Comparison of ENCODE assay signal across 9 cellular contexts in genomic region chr2:202378661-202379338, GRCh38. TPM values are rescaled to one million over a fixed set of nuclear protein-coding genes. Genes with fewer than 3 reads are reported as not detected.
DNase-seq lines count a peak whose midpoint lies in the region; ATAC-seq, FAIRE-seq and TF ChIP-seq lines count a peak whose summit lies in the region.
"Had no signal": no experiment of that assay in that cellular context is flagged by ENCODE, and none has a peak within 500 bp of the region (broad histone marks: within the 10 kb centered on the region; RNA-seq: fewer than 3 reads in every experiment).

No MANE protein-coding gene starts in this region.

- peak overlapping the region; percentile 40; the same call in 1 of the 2 replicates for H2AFZ ChIP-seq in OCI-LY7 (ENCODE audit: low read length)

- no peak for ATAC-seq in pancreas
- no peak for ATAC-seq in HG03457 (IDR thresholded peaks at IDR 0.05; ENCODE audit: unreplicated experiment)
- ATAC-seq in HG03354 (IDR thresholded peaks at IDR 0.05; ENCODE audit: poor library complexity, severe bottlenecking, unreplicated experiment) = no peak

- 14 to 23% methylated on average over 3 of the region's 3 CpGs for WGBS in esophagus, 2 donors
- WGBS in pancreas, 2 donors = 16 to 17% methylated on average over 3 of the region's 3 CpGs

- peak overlapping the region; percentile 32 for H3K27ac ChIP-seq in OCI-LY7 (ENCODE audit: low read depth, low read length, poor library complexity, severe bottlenecking)
- H3K27ac ChIP-seq in esophagus (ENCODE audit: low read depth in 2 of 2, low read length in 1 of 2) = no peak overlapping the region
- no peak overlapping the region for H3K27ac ChIP-seq in pancreas

- peaks cover 56% of the 10 kb centered on the region; the same call in 1 of the 2 replicates for H3K79me2 ChIP-seq in OCI-LY7 (ENCODE audit: insufficient read depth, low read depth, low read length)

- CTCF ChIA-PET in OCI-LY7 (lab: Charles Lee; ENCODE audit: unreplicated experiment) = no interaction called here

- POLR2A ChIA-PET in OCI-LY7 (lab: Charles Lee) = interaction anchor here (0.6 to 1.1 kb wide), 7 partner anchors 9 to 1160 kb away, joined by 3 to 4 read pairs (median 3); no protein-coding TSS in a partner anchor

- peaks cover 4% of the 10 kb centered on the region; the same call in 1 of the 2 replicates for H4K20me1 ChIP-seq in OCI-LY7 (ENCODE audit: insufficient read depth, low read length)

- peak overlapping the region; percentile 91 for H3K4me3 ChIP-seq in OCI-LY7 (ENCODE audit: low read depth, low read length, poor library complexity, severe bottlenecking)
- H3K4me3 ChIP-seq in esophagus (ENCODE audit: low read depth in 1 of 2, low read length in 2 of 2) = peak overlapping the region; percentile 12 to 52
- H3K4me3 ChIP-seq in pancreas = peak overlapping the region in 3 of 4 donors; percentile 64 to 87 (median 75)

- H3K4me1 ChIP-seq in OCI-LY7 (ENCODE audit: insufficient read depth, low read length, poor library complexity, severe bottlenecking) (peaks cover 31% of the 10 kb centered on the region), esophagus (ENCODE audit: control insufficient read depth in 2 of 2, insufficient read depth in 2 of 2, low read length in 1 of 2) (peaks cover 0 to 4% of the 10 kb centered on the region in 2 donors), pancreas (peaks cover 0 to 11% (median 0%) of the 10 kb centered on the region in 3 donors)

- H3K36me3 ChIP-seq in OCI-LY7 (ENCODE audit: insufficient read depth, low read length) = no peaks in the 10 kb centered on the region
- H3K36me3 ChIP-seq in esophagus (ENCODE audit: control insufficient read depth in 2 of 2, insufficient read depth in 2 of 2, low read length in 1 of 2) = no peaks in the 10 kb centered on the region
- H3K36me3 ChIP-seq in pancreas = no peaks in the 10 kb centered on the region

- DNase-seq in DMS79 (lab: John Stamatoyannopoulos, UW) (peak; percentile 21), OCI-LY7 (ENCODE audit: low spot score) (no peak), pancreas (no peak), 8988T (no peak), NCI-H748 (lab: John Stamatoyannopoulos, UW; ENCODE audit: unreplicated experiment) (no peak)
- DNase-seq: activated CD4-positive, alpha-beta memory T cell treated with anti-CD3 and anti-CD28 coated beads, Interleukin-2, amount 10 ng/mL, durations not matched to agents 7 days and 5 days had no signal

- no peaks in the 10 kb centered on the region for H3K9me2 ChIP-seq in OCI-LY7 (ENCODE audit: insufficient read depth, low read length)

- no TSS peak for BruUV-seq in OCI-LY7 (replicated peaks; lab: Mats Ljungman, UMichigan)

- intact Hi-C loops in OCI-LY7 (cut with micrococcal nuclease; ENCODE audit: unreplicated experiment) = loop anchor here (5.0 kb wide), 2 partner anchors 111 to 259 kb away; partner anchors contain the start of gene NOP58
- intact Hi-C loops in pancreas (cut with DNase I) = no loop called here

- H3K4me2 ChIP-seq in OCI-LY7 (ENCODE audit: low read length) = peak overlapping the region; percentile 95

- no peak for TF ChIP-seq CTCF in OCI-LY7 (conservative IDR thresholded peaks at IDR 0.05; ENCODE audit: low read length)
- TF ChIP-seq CTCF in pancreas (IDR thresholded peaks at IDR 0.05) = no peak

- no peak for FAIRE-seq in pancreas (lab: Jason Lieb, UNC)

- H3K9me3 ChIP-seq in OCI-LY7 (ENCODE audit: low read length) (no peaks in the 10 kb centered on the region), esophagus (ENCODE audit: control insufficient read depth in 2 of 2, insufficient read depth in 1 of 2, low read depth in 1 of 2, low read length in 1 of 2) (no peaks in the 10 kb centered on the region), pancreas (no peaks in the 10 kb centered on the region)

- no peaks in the 10 kb centered on the region for H3K27me3 ChIP-seq in esophagus (ENCODE audit: control insufficient read depth in 1 of 2, insufficient read depth in 2 of 2, low read length in 2 of 2)
- H3K27me3 ChIP-seq in pancreas = no peaks in the 10 kb centered on the region

RNA-seq across cellular contexts. Expression of gene BMPR2, which starts 2.7 kb away (rescaled TPM):
- 3.2 and 4.3 TPM in 2 replicates for total RNA-seq in OCI-LY7 (2014; rRNA removed; shearing (Covaris generic))
- total RNA-seq in OCI-LY7 (2022) (14.7 TPM in 2 replicates), pancreas (10 to 100 TPM; 10.1 to 30.8 (median 12.8) TPM)
- polyA plus RNA-seq in esophagus (1 to 10 TPM; 4.7 to 5.2 TPM), pancreas (1 to 10 TPM; 2.5 to 5.6 TPM)

Comparison
In these comparisons a context has a peak if more than half of its experiments do, and no peak if none do; other contexts are left out.
1. H3K4me3 ChIP-seq: peak in every context shown above with its lines; median percentile 91 in OCI-LY7; 75 in pancreas; 32 in esophagus.